ENCODE assay signal across 12 cellular contexts in the genomic region with DNA sequence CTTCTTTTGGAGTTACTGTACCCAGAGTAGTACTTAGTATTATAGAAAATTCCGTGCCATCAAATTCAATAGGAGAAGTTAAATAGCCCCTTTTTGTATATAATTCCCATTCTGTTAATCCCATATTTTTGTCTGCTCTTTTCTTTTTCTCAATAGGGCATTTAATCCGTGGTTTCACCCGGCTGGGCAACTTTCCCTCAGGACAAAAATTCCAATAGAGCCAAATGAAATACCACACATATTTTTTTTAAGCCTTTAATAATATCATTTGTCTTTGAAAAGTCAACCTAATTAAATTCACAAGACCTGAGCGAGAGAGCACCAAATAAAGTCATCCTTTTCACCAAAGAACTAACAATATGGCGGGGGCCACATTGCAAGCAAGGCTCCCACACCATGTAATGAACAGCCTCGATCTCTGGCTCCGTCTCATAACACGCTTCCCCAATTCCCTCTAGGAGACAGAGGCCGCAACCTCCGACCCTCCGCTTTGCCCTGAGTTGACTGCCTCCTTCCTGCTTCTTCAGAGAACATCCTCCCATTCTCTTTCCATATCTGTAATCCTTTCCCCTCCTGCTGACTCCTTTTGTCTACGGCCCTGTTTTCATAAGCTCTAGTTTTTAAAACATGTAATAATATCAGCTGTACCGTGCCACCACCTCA. TPM values are rescaled to one million over a fixed set of nuclear protein-coding genes. Genes with fewer than 3 reads are reported as not detected.
DNase-seq lines count a peak whose midpoint lies in the region; ATAC-seq and TF ChIP-seq lines count a peak whose summit lies in the region.
"Had no signal": no experiment of that assay in that cellular context is flagged by ENCODE, and none has a peak within 500 bp of the region (broad histone marks: within the 10 kb centered on the region; RNA-seq: fewer than 3 reads in every experiment).

No MANE protein-coding gene starts in this region.

- CTCF ChIA-PET in activated CD8-positive, alpha-beta T cell treated with anti-CD3 and anti-CD28 coated beads for 36 hours (lab: Charles Lee), result no interaction called here

- peaks cover 5% of the 10 kb centered on the region for H3K4me1 Mint-ChIP-seq in activated CD8-positive, alpha-beta T cell treated with anti-CD3 and anti-CD28 coated beads for 36 hours (ENCODE audit: low read depth)
- H3K4me1 Mint-ChIP-seq: activated naive CD4-positive, alpha-beta T cell treated with anti-CD3 and anti-CD28 coated beads, Interleukin-2, amount 10 ng/mL, durations not matched to agents 7 days and 5 days had no signal

- H3K27ac Mint-ChIP-seq in activated CD8-positive, alpha-beta T cell treated with anti-CD3 and anti-CD28 coated beads for 36 hours, result no peak overlapping the region
- H3K27ac Mint-ChIP-seq: activated naive CD4-positive, alpha-beta T cell treated with anti-CD3 and anti-CD28 coated beads, Interleukin-2, amount 10 ng/mL, durations not matched to agents 7 days and 5 days had no signal

- ATAC-seq in body of pancreas (no peak), HG02610 (IDR thresholded peaks at IDR 0.05; ENCODE audit: unreplicated experiment) (no peak)
- no peak for ATAC-seq in activated CD8-positive, alpha-beta T cell treated with anti-CD3 and anti-CD28 coated beads for 36 hours
- ATAC-seq: SK-N-SH treated with all-trans-retinoic acid at 6 μM for 48 hours had no signal

- peak overlapping the region; percentile 77 for H3K27ac ChIP-seq in HUES6 (ENCODE audit: low read depth, low read length)
- peak overlapping the region in 3 of 4 donors; percentile 21 to 35 (median 35) for H3K27ac ChIP-seq in body of pancreas
- peak overlapping the region; percentile 42 for H3K27ac ChIP-seq in layer of hippocampus (ENCODE audit: low read depth, low read length)

- intact Hi-C loops in body of pancreas (cut with DNase I), result no loop called here
- intact Hi-C loops in activated CD8-positive, alpha-beta T cell treated with anti-CD3 and anti-CD28 coated beads for 36 hours (cut with micrococcal nuclease), result no loop called here

- no peaks in the 10 kb centered on the region for H3K36me3 Mint-ChIP-seq in activated CD8-positive, alpha-beta T cell treated with anti-CD3 and anti-CD28 coated beads for 36 hours (ENCODE audit: low read depth)
- H3K36me3 Mint-ChIP-seq: activated naive CD4-positive, alpha-beta T cell treated with anti-CD3 and anti-CD28 coated beads, Interleukin-2, amount 10 ng/mL, durations not matched to agents 7 days and 5 days had no signal

- 84% methylated on average over 13 of the region's 13 CpGs for WGBS in body of pancreas, 2 donors

- H3K9me3 Mint-ChIP-seq in activated CD8-positive, alpha-beta T cell treated with anti-CD3 and anti-CD28 coated beads for 36 hours, result no peaks in the 10 kb centered on the region
- H3K9me3 Mint-ChIP-seq: activated naive CD4-positive, alpha-beta T cell treated with anti-CD3 and anti-CD28 coated beads, Interleukin-2, amount 10 ng/mL, durations not matched to agents 7 days and 5 days had no signal

- H3K36me3 ChIP-seq in HUES6 (ENCODE audit: control insufficient read depth, insufficient read depth, low read length) (0 out of 2 replicates have a peak, but pooled peaks cover 4% of the 10 kb centered on the region), body of pancreas (replicated peaks in 1 of 2; ENCODE audit: insufficient read depth in 1 of 2, low read depth in 2 of 2) (no peaks in the 10 kb centered on the region), MG63 (no peaks in the 10 kb centered on the region; the same call in 1 of the 2 replicates)

- H3K4me3 ChIP-seq in HUES6 (ENCODE audit: low read depth, low read length) (peak overlapping the region; percentile 35; the same call in 1 of the 2 replicates), body of pancreas (no peak overlapping the region), MG63 (no peak overlapping the region)

- no peak for TF ChIP-seq POLR2A in body of pancreas (IDR thresholded peaks at IDR 0.05)

- no peak for DNase-seq in body of pancreas
- DNase-seq in renal cortical epithelial cell (ENCODE audit: low read depth), result peak; percentile 38
- DNase-seq in activated CD8-positive, alpha-beta T cell treated with anti-CD3 and anti-CD28 coated beads for 36 hours, result no peak
- DNase-seq in MG63, result no peak
- no peak for DNase-seq in NCI-H1105 treated with DMSO at 0.1 percent for 48 hours (lab: John Stamatoyannopoulos, UW)
- DNase-seq: activated naive CD4-positive, alpha-beta T cell treated with anti-CD3 and anti-CD28 coated beads, Interleukin-2, amount 10 ng/mL, durations not matched to agents 7 days and 5 days; central memory CD4-positive, alpha-beta T cell; NCI-H2171 treated with DMSO at 0.1 percent for 48 hours had no signal

- POLR2A ChIA-PET in activated CD8-positive, alpha-beta T cell treated with anti-CD3 and anti-CD28 coated beads for 36 hours (lab: Charles Lee), result no interaction called here

- H3K27me3 ChIP-seq in HUES6 (ENCODE audit: control insufficient read depth, insufficient read depth, low read length), result no peaks in the 10 kb centered on the region
- H3K27me3 ChIP-seq in body of pancreas, result no peaks in the 10 kb centered on the region
- no peaks in the 10 kb centered on the region for H3K27me3 ChIP-seq in layer of hippocampus (ENCODE audit: control insufficient read depth, insufficient read depth, low read length)
- H3K27me3 ChIP-seq in MG63, result no peaks in the 10 kb centered on the region

- H3K9me3 ChIP-seq in HUES6 (ENCODE audit: control insufficient read depth, insufficient read depth, low read depth, low read length), result no peaks in the 10 kb centered on the region
- H3K9me3 ChIP-seq in body of pancreas, result no peaks in the 10 kb centered on the region
- no peaks in the 10 kb centered on the region for H3K9me3 ChIP-seq in MG63

- H3K27me3 Mint-ChIP-seq in activated CD8-positive, alpha-beta T cell treated with anti-CD3 and anti-CD28 coated beads for 36 hours, result no peaks in the 10 kb centered on the region

- peaks cover 51% of the 10 kb centered on the region for H3K4me1 ChIP-seq in HUES6 (ENCODE audit: control insufficient read depth, insufficient read depth, low read length)
- H3K4me1 ChIP-seq in body of pancreas, result peaks cover 24% of the 10 kb centered on the region

- no peak overlapping the region for H3K9ac ChIP-seq in HUES6 (ENCODE audit: low read length)

- H3K4me3 Mint-ChIP-seq in activated CD8-positive, alpha-beta T cell treated with anti-CD3 and anti-CD28 coated beads for 36 hours, result no peak overlapping the region
- H3K4me3 Mint-ChIP-seq: activated naive CD4-positive, alpha-beta T cell treated with anti-CD3 and anti-CD28 coated beads, Interleukin-2, amount 10 ng/mL, durations not matched to agents 7 days and 5 days had no signal

- no peak for TF ChIP-seq CTCF in body of pancreas (IDR thresholded peaks at IDR 0.05)
- no peak for TF ChIP-seq CTCF in activated CD8-positive, alpha-beta T cell treated with anti-CD3 and anti-CD28 coated beads for 36 hours (IDR thresholded peaks at IDR 0.05)

RNA-seq across cellular contexts. Expression of a gene that starts 13.6 kb away (rescaled TPM):
- total RNA-seq in body of pancreas (1 to 10 TPM; 5.2 to 7.3 TPM), renal cortical epithelial cell (11.8 and 38.0 TPM in 2 replicates)
- under 1 TPM; 0.18 to 0.49 TPM for total RNA-seq in activated CD8-positive, alpha-beta T cell treated with anti-CD3 and anti-CD28 coated beads for 36 hours
- total RNA-seq in MG63 (2014; rRNA removed; shearing (Covaris generic); ENCODE audit: low replicate concordance), result 1.3 and 8.7 TPM in 2 replicates
